In the genomic region with DNA sequence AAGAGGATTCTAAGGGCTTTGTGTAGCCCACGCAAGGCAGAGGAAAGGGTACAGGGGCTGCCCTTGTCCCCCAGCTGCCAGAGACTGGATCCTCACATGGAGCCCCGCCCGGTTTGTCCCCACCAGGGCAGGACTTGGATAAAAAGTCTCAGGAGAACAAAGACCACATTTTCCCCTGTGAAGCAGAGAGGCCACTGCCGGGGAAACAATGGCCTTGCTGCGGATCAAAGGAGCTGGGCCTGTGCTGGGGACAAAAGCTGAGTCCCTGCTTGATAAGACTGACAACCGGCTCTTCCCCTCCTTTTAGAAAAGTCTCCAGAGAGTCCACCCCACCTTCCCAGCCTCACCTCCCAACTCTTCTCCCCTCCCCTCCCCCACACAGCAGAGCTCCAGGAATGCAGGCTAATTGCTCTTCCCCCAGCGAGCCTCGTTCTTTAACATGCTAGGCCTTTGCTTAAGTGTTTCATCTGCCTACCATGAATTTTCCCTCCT, we compare ENCODE assay signal across 1 cellular context.
TF ChIP-seq lines count a peak whose summit lies in the region.

No MANE protein-coding gene starts in this region.

TF ChIP-seq in HepG2, 621 proteins besides CTCF, POLR2A, EP300 and RAD21 (continued from another document and continues in another):
- TF ChIP-seq HOXA5 (CRISPR knock-in tag; IDR thresholded peaks at IDR 0.05) = no peak
- no peak for TF ChIP-seq ZNF20 (CRISPR knock-in tag; IDR thresholded peaks at IDR 0.05)
- TF ChIP-seq SATB2 (CRISPR knock-in tag; IDR thresholded peaks at IDR 0.05) = no peak
- TF ChIP-seq, protein P1, sequence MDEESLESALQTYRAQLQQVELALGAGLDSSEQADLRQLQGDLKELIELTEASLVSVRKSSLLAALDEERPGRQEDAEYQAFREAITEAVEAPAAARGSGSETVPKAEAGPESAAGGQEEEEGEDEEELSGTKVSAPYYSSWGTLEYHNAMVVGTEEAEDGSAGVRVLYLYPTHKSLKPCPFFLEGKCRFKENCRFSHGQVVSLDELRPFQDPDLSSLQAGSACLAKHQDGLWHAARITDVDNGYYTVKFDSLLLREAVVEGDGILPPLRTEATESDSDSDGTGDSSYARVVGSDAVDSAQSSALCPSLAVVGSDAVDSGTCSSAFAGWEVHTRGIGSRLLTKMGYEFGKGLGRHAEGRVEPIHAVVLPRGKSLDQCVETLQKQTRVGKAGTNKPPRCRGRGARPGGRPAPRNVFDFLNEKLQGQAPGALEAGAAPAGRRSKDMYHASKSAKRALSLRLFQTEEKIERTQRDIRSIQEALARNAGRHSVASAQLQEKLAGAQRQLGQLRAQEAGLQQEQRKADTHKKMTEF (CRISPR knock-in tag; IDR thresholded peaks at IDR 0.05) = peak; percentile 34; the same call in 1 of the 2 replicates
- TF ChIP-seq MTF2 (CRISPR knock-in tag; IDR thresholded peaks at IDR 0.05; ENCODE audit: borderline replicate concordance) = no peak
- TF ChIP-seq DR1 (CRISPR knock-in tag; IDR thresholded peaks at IDR 0.05) = no peak
- no peak for TF ChIP-seq ZNF577 (CRISPR knock-in tag; IDR thresholded peaks at IDR 0.05; ENCODE audit: borderline replicate concordance, low read depth)
- TF ChIP-seq ZNF12 (CRISPR knock-in tag; IDR thresholded peaks at IDR 0.05) = no peak
- no peak for TF ChIP-seq ZNF317 (CRISPR knock-in tag; IDR thresholded peaks at IDR 0.05)
- no peak for TF ChIP-seq SIN3B (IDR thresholded peaks at IDR 0.05; ENCODE audit: low read length)
- TF ChIP-seq ZBTB1 (CRISPR knock-in tag; IDR thresholded peaks at IDR 0.05; ENCODE audit: borderline replicate concordance) = no peak
- TF ChIP-seq ZNF34 (CRISPR knock-in tag; IDR thresholded peaks at IDR 0.05; ENCODE audit: borderline replicate concordance) = no peak
- TF ChIP-seq IKZF1 (IDR thresholded peaks at IDR 0.05) = no peak
- no peak for TF ChIP-seq MXD1 (CRISPR knock-in tag; IDR thresholded peaks at IDR 0.05)
- TF ChIP-seq TBX3 (IDR thresholded peaks at IDR 0.05; ENCODE audit: borderline replicate concordance) = no peak
- no peak for TF ChIP-seq DNMT1 (CRISPR knock-in tag; IDR thresholded peaks at IDR 0.05)
- TF ChIP-seq NCOA5 (CRISPR knock-in tag; IDR thresholded peaks at IDR 0.05) = no peak
- no peak for TF ChIP-seq ZNF343 (CRISPR knock-in tag; IDR thresholded peaks at IDR 0.05)
- no peak for TF ChIP-seq ZNF225 (CRISPR knock-in tag; IDR thresholded peaks at IDR 0.05)
- TF ChIP-seq NR2F1 (CRISPR knock-in tag; IDR thresholded peaks at IDR 0.05) = no peak
- no peak for TF ChIP-seq ZNF670 (CRISPR knock-in tag; IDR thresholded peaks at IDR 0.05; ENCODE audit: borderline replicate concordance)
- no peak for TF ChIP-seq PAF1 (CRISPR knock-in tag; IDR thresholded peaks at IDR 0.05)
- TF ChIP-seq RBFOX2 (IDR thresholded peaks at IDR 0.05; ENCODE audit: low read depth, low read length) = 0 out of 2 replicates have a peak, but pooled peaks have one; percentile 18
- TF ChIP-seq, protein P2, sequence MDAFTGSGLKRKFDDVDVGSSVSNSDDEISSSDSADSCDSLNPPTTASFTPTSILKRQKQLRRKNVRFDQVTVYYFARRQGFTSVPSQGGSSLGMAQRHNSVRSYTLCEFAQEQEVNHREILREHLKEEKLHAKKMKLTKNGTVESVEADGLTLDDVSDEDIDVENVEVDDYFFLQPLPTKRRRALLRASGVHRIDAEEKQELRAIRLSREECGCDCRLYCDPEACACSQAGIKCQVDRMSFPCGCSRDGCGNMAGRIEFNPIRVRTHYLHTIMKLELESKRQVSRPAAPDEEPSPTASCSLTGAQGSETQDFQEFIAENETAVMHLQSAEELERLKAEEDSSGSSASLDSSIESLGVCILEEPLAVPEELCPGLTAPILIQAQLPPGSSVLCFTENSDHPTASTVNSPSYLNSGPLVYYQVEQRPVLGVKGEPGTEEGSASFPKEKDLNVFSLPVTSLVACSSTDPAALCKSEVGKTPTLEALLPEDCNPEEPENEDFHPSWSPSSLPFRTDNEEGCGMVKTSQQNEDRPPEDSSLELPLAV (CRISPR knock-in tag; conservative IDR thresholded peaks at IDR 0.05; ENCODE audit: low read depth) = no peak
- no peak for TF ChIP-seq ZBTB20 (CRISPR knock-in tag; IDR thresholded peaks at IDR 0.05; ENCODE audit: borderline replicate concordance, low read depth)
- TF ChIP-seq ZNF792 (CRISPR knock-in tag; IDR thresholded peaks at IDR 0.05) = no peak
- TF ChIP-seq FOSL2 (CRISPR knock-in tag; IDR thresholded peaks at IDR 0.05) = peak; percentile 64
- TF ChIP-seq, protein P3, sequence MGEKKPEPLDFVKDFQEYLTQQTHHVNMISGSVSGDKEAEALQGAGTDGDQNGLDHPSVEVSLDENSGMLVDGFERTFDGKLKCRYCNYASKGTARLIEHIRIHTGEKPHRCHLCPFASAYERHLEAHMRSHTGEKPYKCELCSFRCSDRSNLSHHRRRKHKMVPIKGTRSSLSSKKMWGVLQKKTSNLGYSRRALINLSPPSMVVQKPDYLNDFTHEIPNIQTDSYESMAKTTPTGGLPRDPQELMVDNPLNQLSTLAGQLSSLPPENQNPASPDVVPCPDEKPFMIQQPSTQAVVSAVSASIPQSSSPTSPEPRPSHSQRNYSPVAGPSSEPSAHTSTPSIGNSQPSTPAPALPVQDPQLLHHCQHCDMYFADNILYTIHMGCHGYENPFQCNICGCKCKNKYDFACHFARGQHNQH (CRISPR knock-in tag; IDR thresholded peaks at IDR 0.05) = peak; percentile 74; the same call in 1 of the 2 replicates
- TF ChIP-seq AKAP8 (CRISPR knock-in tag; IDR thresholded peaks at IDR 0.05) = no peak
- TF ChIP-seq IRF1 (CRISPR knock-in tag; IDR thresholded peaks at IDR 0.05; ENCODE audit: low read depth) = no peak
- TF ChIP-seq FOXO1 (CRISPR knock-in tag; IDR thresholded peaks at IDR 0.05) = peak; percentile 73
- TF ChIP-seq CBX5 (CRISPR knock-in tag; IDR thresholded peaks at IDR 0.05; ENCODE audit: borderline replicate concordance) = 0 out of 2 replicates have a peak, but pooled peaks have one; percentile 43
- TF ChIP-seq ZBTB37 (CRISPR knock-in tag; IDR thresholded peaks at IDR 0.05) = no peak
- TF ChIP-seq ZNF746 (CRISPR knock-in tag; IDR thresholded peaks at IDR 0.05) = peak; percentile 69; the same call in 1 of the 2 replicates
- TF ChIP-seq KLF6 (CRISPR knock-in tag; IDR thresholded peaks at IDR 0.05) = no peak
- TF ChIP-seq RAD51 (IDR thresholded peaks at IDR 0.05; ENCODE audit: borderline replicate concordance) = no peak
- TF ChIP-seq FOXA3 (CRISPR knock-in tag; IDR thresholded peaks at IDR 0.05) = peak; percentile 61
- no peak for TF ChIP-seq ZFP36L1 (CRISPR knock-in tag; IDR thresholded peaks at IDR 0.05)
- TF ChIP-seq ZNF841 (CRISPR knock-in tag; IDR thresholded peaks at IDR 0.05; ENCODE audit: borderline replicate concordance) = no peak
- TF ChIP-seq, protein P4, sequence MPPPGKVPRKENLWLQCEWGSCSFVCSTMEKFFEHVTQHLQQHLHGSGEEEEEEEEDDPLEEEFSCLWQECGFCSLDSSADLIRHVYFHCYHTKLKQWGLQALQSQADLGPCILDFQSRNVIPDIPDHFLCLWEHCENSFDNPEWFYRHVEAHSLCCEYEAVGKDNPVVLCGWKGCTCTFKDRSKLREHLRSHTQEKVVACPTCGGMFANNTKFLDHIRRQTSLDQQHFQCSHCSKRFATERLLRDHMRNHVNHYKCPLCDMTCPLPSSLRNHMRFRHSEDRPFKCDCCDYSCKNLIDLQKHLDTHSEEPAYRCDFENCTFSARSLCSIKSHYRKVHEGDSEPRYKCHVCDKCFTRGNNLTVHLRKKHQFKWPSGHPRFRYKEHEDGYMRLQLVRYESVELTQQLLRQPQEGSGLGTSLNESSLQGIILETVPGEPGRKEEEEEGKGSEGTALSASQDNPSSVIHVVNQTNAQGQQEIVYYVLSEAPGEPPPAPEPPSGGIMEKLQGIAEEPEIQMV (CRISPR knock-in tag; IDR thresholded peaks at IDR 0.05; ENCODE audit: low read depth) = no peak
- no peak for TF ChIP-seq RBM39 (IDR thresholded peaks at IDR 0.05; ENCODE audit: low read depth, low read length, poor library complexity, severe bottlenecking)
- TF ChIP-seq YEATS2 (CRISPR knock-in tag; IDR thresholded peaks at IDR 0.05; ENCODE audit: borderline replicate concordance) = no peak
- peak; percentile 92; the same call in 1 of the 2 replicates for TF ChIP-seq MTA1 (CRISPR knock-in tag; IDR thresholded peaks at IDR 0.05; ENCODE audit: borderline replicate concordance)
- no peak for TF ChIP-seq ZNF749 (CRISPR knock-in tag; IDR thresholded peaks at IDR 0.05; ENCODE audit: borderline replicate concordance)
- no peak for TF ChIP-seq SYNCRIP (IDR thresholded peaks at IDR 0.05; ENCODE audit: insufficient read depth, low read depth, low read length)
- TF ChIP-seq KDM3A (CRISPR knock-in tag; IDR thresholded peaks at IDR 0.05; ENCODE audit: low read depth) = no peak
- peak; percentile 79 for TF ChIP-seq ZNF687 (CRISPR knock-in tag; IDR thresholded peaks at IDR 0.05)
- TF ChIP-seq HCFC1 (IDR thresholded peaks at IDR 0.05; ENCODE audit: low read depth, low read length) = no peak
- TF ChIP-seq ZBTB14 (CRISPR knock-in tag; IDR thresholded peaks at IDR 0.05) = no peak
- TF ChIP-seq PTBP1 (IDR thresholded peaks at IDR 0.05; ENCODE audit: low read depth, low read length, poor library complexity, severe bottlenecking) = peak; percentile 58
- TF ChIP-seq ZNF782 (CRISPR knock-in tag; IDR thresholded peaks at IDR 0.05; ENCODE audit: borderline replicate concordance) = no peak
- no peak for TF ChIP-seq MAX (IDR thresholded peaks at IDR 0.05)
- TF ChIP-seq NFIB (CRISPR knock-in tag; IDR thresholded peaks at IDR 0.05; ENCODE audit: borderline replicate concordance) = no peak
- no peak; the same call in 1 of the 2 replicates for TF ChIP-seq ZNF747 (CRISPR knock-in tag; IDR thresholded peaks at IDR 0.05; ENCODE audit: borderline replicate concordance)
- TF ChIP-seq TBP (CRISPR knock-in tag; IDR thresholded peaks at IDR 0.05) = no peak
- peak; percentile 46 for TF ChIP-seq YY1 (IDR thresholded peaks at IDR 0.05; ENCODE audit: insufficient read depth, insufficient replicate concordance, low read depth, low read length)
- no peak for TF ChIP-seq MEIS2 (CRISPR knock-in tag; IDR thresholded peaks at IDR 0.05)
